Comparison of ENCODE assay signal across 1 cellular context in the genomic region with DNA sequence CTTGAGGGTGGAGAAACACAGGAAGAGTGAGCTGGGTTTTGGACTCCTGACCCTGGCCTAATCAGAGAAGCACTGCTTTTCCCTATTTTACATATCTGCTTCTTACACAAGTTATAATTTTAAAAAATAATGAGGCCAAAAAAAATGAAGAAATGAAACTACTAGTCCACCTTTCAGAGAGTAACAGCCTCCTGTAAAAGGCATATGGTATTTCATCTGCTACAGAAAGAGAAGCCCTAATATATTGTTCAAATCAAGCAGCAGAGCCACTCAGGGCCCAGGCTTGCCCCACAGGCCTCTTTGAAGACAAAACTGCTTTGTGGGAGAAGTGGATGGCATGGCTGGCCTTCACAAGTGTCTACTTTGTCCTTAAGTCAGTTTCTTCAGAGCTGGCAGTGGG.
TF ChIP-seq lines count a peak whose summit lies in the region.

No MANE protein-coding gene starts in this region.

TF ChIP-seq in GM12878, 131 proteins besides CTCF, POLR2A, EP300 and RAD21:
- TF ChIP-seq NBN (IDR thresholded peaks at IDR 0.05) (0 out of 2 replicates have a peak, but pooled peaks have one; percentile 18), KAT2A (conservative IDR thresholded peaks at IDR 0.05; ENCODE audit: control insufficient read depth, low read depth, low read length) (no peak), RCOR1 (conservative IDR thresholded peaks at IDR 0.05; ENCODE audit: low read depth, low read length) (no peak), ZNF24 (IDR thresholded peaks at IDR 0.05) (peak; percentile 86), SPI1 (IDR thresholded peaks at IDR 0.05; ENCODE audit: borderline replicate concordance, insufficient read depth, low read depth, low read length) (peak; percentile 60), MTA2 (IDR thresholded peaks at IDR 0.05; ENCODE audit: low read depth) (peak; percentile 37; the same call in 1 of the 2 replicates)
